ENCODE assay signal across 10 cellular contexts in the genomic region with DNA sequence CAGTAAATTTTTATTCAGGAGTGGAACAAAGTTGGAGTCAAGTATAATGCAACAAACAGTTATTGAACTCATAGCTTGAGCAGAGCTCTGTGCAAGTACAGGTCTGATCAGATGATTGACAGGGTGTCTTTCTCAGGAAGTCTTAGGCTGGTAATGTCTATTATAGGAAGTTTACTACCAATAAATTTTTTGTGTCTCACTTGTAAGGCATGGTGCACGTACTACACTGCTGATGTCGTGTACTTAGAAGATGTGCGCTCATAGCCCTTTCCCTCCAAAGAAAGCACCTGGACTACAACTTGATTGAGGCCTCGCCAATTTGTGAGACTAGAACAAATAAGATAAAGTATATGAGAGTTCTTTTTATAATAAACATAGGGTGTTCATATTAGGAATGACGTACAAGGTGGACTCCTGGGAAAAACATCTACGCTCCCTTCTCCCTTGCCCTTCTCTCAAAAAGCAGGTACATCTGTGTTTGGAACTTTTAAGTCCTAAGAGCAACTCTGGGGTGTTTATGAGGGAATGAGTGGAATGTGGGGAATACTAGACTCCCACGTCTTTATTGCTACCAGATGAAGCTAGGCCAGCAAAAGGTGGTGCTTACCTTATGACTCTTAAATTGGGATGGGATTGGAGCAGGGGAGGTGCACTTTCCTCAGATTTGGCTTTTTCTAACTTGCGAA. TPM values are rescaled to one million over a fixed set of nuclear protein-coding genes. Genes with fewer than 3 reads are reported as not detected.
DNase-seq lines count a peak whose midpoint lies in the region; ATAC-seq and TF ChIP-seq lines count a peak whose summit lies in the region.
"Had no signal": no experiment of that assay in that cellular context is flagged by ENCODE, and none has a peak within 500 bp of the region (broad histone marks: within the 10 kb centered on the region; RNA-seq: fewer than 3 reads in every experiment).

No MANE protein-coding gene starts in this region.

- no peak for ATAC-seq in natural killer cell treated with Interleukin-12 subunit alpha and Interleukin-12 subunit beta and Interleukin-15 and Interleukin-18, amount 100 ng/mL, for 72 hours

- peak overlapping the region; percentile 90 for H3K4me3 ChIP-seq in MG63

- peaks cover 0 to 4% (median 0%) of the 10 kb centered on the region in 3 donors for H3K27me3 Mint-ChIP-seq in CD14-positive monocyte (ENCODE audit: low read depth in 3 of 3)
- no peaks in the 10 kb centered on the region for H3K27me3 Mint-ChIP-seq in dendritic cell treated with granulocyte-macrophage colony-stimulating factor and Interleukin-4, amounts not matched to agents 40 ng/mL and 50 ng/mL, for 4 days
- H3K27me3 Mint-ChIP-seq in natural killer cell treated with Interleukin-12 subunit alpha and Interleukin-12 subunit beta and Interleukin-15 and Interleukin-18, amount 100 ng/mL, for 72 hours, result no peaks in the 10 kb centered on the region

- peaks cover 32% of the 10 kb centered on the region for H3K4me1 Mint-ChIP-seq in CD14-positive monocyte
- peaks cover 23% of the 10 kb centered on the region for H3K4me1 Mint-ChIP-seq in dendritic cell treated with granulocyte-macrophage colony-stimulating factor and Interleukin-4, amounts not matched to agents 40 ng/mL and 50 ng/mL, for 4 days (ENCODE audit: low read depth)
- peaks cover 29 to 45% of the 10 kb centered on the region in 2 donors for H3K4me1 Mint-ChIP-seq in natural killer cell treated with Interleukin-12 subunit alpha and Interleukin-12 subunit beta and Interleukin-15 and Interleukin-18, amount 100 ng/mL, for 72 hours (ENCODE audit: low read depth in 2 of 2)

- no peak for TF ChIP-seq CTCF in CD14-positive monocyte (IDR thresholded peaks at IDR 0.05)

- H3K36me3 ChIP-seq in MG63, result peaks cover 67% of the 10 kb centered on the region

- DNase-seq in CD14-positive monocyte (ENCODE audit: low spot score) (no peak), MG63 (no peak), DMS53 treated with DMSO at 0.1 percent for 48 hours (lab: John Stamatoyannopoulos, UW; ENCODE audit: unreplicated experiment) (no peak), NOMO-1 treated with DMSO at 0.1 percent for 48 hours (lab: John Stamatoyannopoulos, UW; ENCODE audit: unreplicated experiment) (no peak), SIG-M5 (lab: John Stamatoyannopoulos, UW) (no peak)
- no peak for DNase-seq in natural killer cell treated with Interleukin-12 subunit alpha and Interleukin-12 subunit beta and Interleukin-15 and Interleukin-18, amount 100 ng/mL, for 72 hours (ENCODE audit: low spot score)
- no peak for DNase-seq in effector CD4-positive, alpha-beta T cell
- DNase-seq: effector CD8-positive, alpha-beta T cell; NCI-H2171 treated with DMSO at 0.1 percent for 48 hours had no signal

- peak overlapping the region; percentile 24 to 68 for H3K4me3 Mint-ChIP-seq in CD14-positive monocyte
- H3K4me3 Mint-ChIP-seq in dendritic cell treated with granulocyte-macrophage colony-stimulating factor and Interleukin-4, amounts not matched to agents 40 ng/mL and 50 ng/mL, for 4 days, result peak overlapping the region; percentile 52
- H3K4me3 Mint-ChIP-seq in natural killer cell treated with Interleukin-12 subunit alpha and Interleukin-12 subunit beta and Interleukin-15 and Interleukin-18, amount 100 ng/mL, for 72 hours, result peak overlapping the region; percentile 94

- no peaks in the 10 kb centered on the region for H3K27me3 ChIP-seq in MG63

- peaks cover 38 to 40% of the 10 kb centered on the region in 2 donors for H3K36me3 Mint-ChIP-seq in CD14-positive monocyte
- H3K36me3 Mint-ChIP-seq in dendritic cell treated with granulocyte-macrophage colony-stimulating factor and Interleukin-4, amounts not matched to agents 40 ng/mL and 50 ng/mL, for 4 days (ENCODE audit: low read depth), result peaks cover 53% of the 10 kb centered on the region
- peaks cover 31% of the 10 kb centered on the region for H3K36me3 Mint-ChIP-seq in natural killer cell treated with Interleukin-12 subunit alpha and Interleukin-12 subunit beta and Interleukin-15 and Interleukin-18, amount 100 ng/mL, for 72 hours

- peak overlapping the region in 4 of 7 donors; percentile 11 to 97 (median 50) for H3K27ac Mint-ChIP-seq in CD14-positive monocyte
- no peak overlapping the region for H3K27ac Mint-ChIP-seq in dendritic cell treated with granulocyte-macrophage colony-stimulating factor and Interleukin-4, amounts not matched to agents 40 ng/mL and 50 ng/mL, for 4 days
- peak overlapping the region; percentile 89 to 96 for H3K27ac Mint-ChIP-seq in natural killer cell treated with Interleukin-12 subunit alpha and Interleukin-12 subunit beta and Interleukin-15 and Interleukin-18, amount 100 ng/mL, for 72 hours

- no peaks in the 10 kb centered on the region for H3K9me3 ChIP-seq in MG63

- no peaks in the 10 kb centered on the region for H3K9me3 Mint-ChIP-seq in CD14-positive monocyte
- no peaks in the 10 kb centered on the region for H3K9me3 Mint-ChIP-seq in dendritic cell treated with granulocyte-macrophage colony-stimulating factor and Interleukin-4, amounts not matched to agents 40 ng/mL and 50 ng/mL, for 4 days
- no peaks in the 10 kb centered on the region for H3K9me3 Mint-ChIP-seq in natural killer cell treated with Interleukin-12 subunit alpha and Interleukin-12 subunit beta and Interleukin-15 and Interleukin-18, amount 100 ng/mL, for 72 hours

- intact Hi-C loops in CD14-positive monocyte (cut with micrococcal nuclease), result loop anchor here in 1 of 2 donors (10.0 kb wide), 1 partner anchor 151 kb away; the partner anchor contains the start of gene TASP1
- intact Hi-C loops in dendritic cell treated with granulocyte-macrophage colony-stimulating factor and Interleukin-4, amounts not matched to agents 40 ng/mL and 50 ng/mL, for 4 days (cut with micrococcal nuclease), result no loop called here

RNA-seq across cellular contexts. Expression of gene NDUFAF5, which starts 1.5 kb away (rescaled TPM):
- polyA plus RNA-seq in CD14-positive monocyte, result 1 to 10 TPM; 5.9 to 7.8 TPM
- 39.2 and 48.8 TPM in 2 replicates for total RNA-seq in MG63 (2014; rRNA removed; shearing (Covaris generic); ENCODE audit: low replicate concordance)
- total RNA-seq in natural killer cell treated with Interleukin-12 subunit alpha and Interleukin-12 subunit beta and Interleukin-15 and Interleukin-18, amount 100 ng/mL, for 72 hours, result 10 to 100 TPM; 26.9 to 44.6 TPM

RNA-seq across cellular contexts. Expression of gene ESF1, which starts 1.6 kb away (rescaled TPM):
- 1 to 10 TPM; 1.7 to 2.3 TPM for polyA plus RNA-seq in CD14-positive monocyte
- 5.9 and 21.6 TPM in 2 replicates for total RNA-seq in MG63 (2014; rRNA removed; shearing (Covaris generic); ENCODE audit: low replicate concordance)
- total RNA-seq in natural killer cell treated with Interleukin-12 subunit alpha and Interleukin-12 subunit beta and Interleukin-15 and Interleukin-18, amount 100 ng/mL, for 72 hours, result 10 to 100 TPM; 18.2 to 31.7 TPM
